In genomic region chr16:69565611-69566436, GRCh38 we compare ENCODE assay signal across 8 cellular contexts. TPM values are rescaled to one million over a fixed set of nuclear protein-coding genes. Genes with fewer than 3 reads are reported as not detected.
A peak's percentile ranks its signal among the peaks of the same experiment; 100 is the strongest.
DNase-seq lines count a peak whose midpoint lies in the region; ATAC-seq lines count a peak whose summit lies in the region.

NFAT5 (plus strand) TSS chr16:69565966; CDS start chr16:69566302, 336 bp downstream.

- intact Hi-C loops in T-helper 2 cell treated with Interferon-gamma antibody and Interleukin-4, amounts not matched to agents 100 ng/mL and 5 ng/mL, for 36 hours (cut with micrococcal nuclease) = loop anchor here (1.0 to 10.0 kb wide), 6 partner anchors 35 to 956 kb away; partner anchors contain the start of genes COG4, CYB5B, NOB1 and SF3B3
- intact Hi-C loops in left ventricle myocardium superior (cut with micrococcal nuclease) = loop anchor here (10.0 kb wide), 1 partner anchor 171 kb away; no protein-coding TSS in a partner anchor

- H3K4me1 ChIP-seq in urinary bladder (ENCODE audit: insufficient read depth) = peaks cover 2% of the 10 kb centered on the region

- no peaks in the 10 kb centered on the region for H3K36me3 ChIP-seq in urinary bladder (ENCODE audit: insufficient read depth)

- H3K27ac ChIP-seq in angular gyrus (ENCODE audit: low read depth, low read length) (peak within 1 kb of the TSS; percentile 92), urinary bladder (ENCODE audit: low read depth) (peak within 1 kb of the TSS; percentile 98)

- peak within 1 kb of the TSS; percentile 100 for H3K4me3 ChIP-seq in GM08714 (ENCODE audit: low read length)
- peak within 1 kb of the TSS; percentile 98 for H3K4me3 ChIP-seq in urinary bladder (ENCODE audit: low read depth, low read length)

- ATAC-seq in HG02798 (IDR thresholded peaks at IDR 0.05; ENCODE audit: poor library complexity, unreplicated experiment) = peak; percentile 73
- peak; percentile 91 for ATAC-seq in left ventricle myocardium superior

- WGBS in urinary bladder = under 1% methylated on average over 84 of the region's 84 CpGs

- DNase-seq in NCI-H1694 treated with DMSO at 0.1 percent for 48 hours (lab: John Stamatoyannopoulos, UW) = peak; percentile 78
- peak; percentile 94 for DNase-seq in left ventricle myocardium superior
- DNase-seq in pulmonary artery endothelial cell (ENCODE audit: low read depth, low spot score) = peak; percentile 50

RNA-seq across cellular contexts. Expression of gene NFAT5, which starts in this region (rescaled TPM):
- total RNA-seq in T-helper 2 cell treated with Interferon-gamma antibody and Interleukin-4, amounts not matched to agents 100 ng/mL and 5 ng/mL, for 36 hours = 26.5 and 28.3 TPM in 2 replicates
- total RNA-seq in left ventricle myocardium superior = 14.3 TPM
- total RNA-seq in pulmonary artery endothelial cell = 13.2 and 20.2 TPM in 2 replicates
- total RNA-seq in urinary bladder = 100 TPM
- polyA plus RNA-seq in urinary bladder = 7.1 TPM

Comparison
In these comparisons a context has a peak if more than half of its experiments do, and no peak if none do; other contexts are left out.
1. Peak in every context shown above with its lines: DNase-seq, ATAC-seq, H3K4me3 ChIP-seq and H3K27ac ChIP-seq.